ENCODE assay signal across 19 cellular contexts in genomic region chr7:3517344-3517743, GRCh38.
A peak's percentile ranks its signal among the peaks of the same experiment; 100 is the strongest.
DNase-seq lines count a peak whose midpoint lies in the region; FAIRE-seq and TF ChIP-seq lines count a peak whose summit lies in the region.
"Had no signal": no experiment of that assay in that cellular context is flagged by ENCODE, and none has a peak within 500 bp of the region (broad histone marks: within the 10 kb centered on the region; RNA-seq: fewer than 3 reads in every experiment).

No MANE protein-coding gene starts in this region.

- no peak overlapping the region for H3K27ac Mint-ChIP-seq in HFFc6
- H3K27ac Mint-ChIP-seq: CD4-positive, alpha-beta T cell had no signal

- no peak overlapping the region for H3K9ac ChIP-seq in SK-N-MC (ENCODE audit: insufficient read length)
- H3K9ac ChIP-seq: GM23248 had no signal

- no peaks in the 10 kb centered on the region for H3K36me3 Mint-ChIP-seq in HFFc6 (ENCODE audit: low read depth)

- no peak overlapping the region for H3K4me3 ChIP-seq in HEK293 (ENCODE audit: low read depth, low read length)
- peak overlapping the region; percentile 26; the same call in 1 of the 2 replicates for H3K4me3 ChIP-seq in SK-N-MC
- H3K4me3 ChIP-seq: A549, GM12878, GM23248 had no signal

- peak; percentile 91 for FAIRE-seq in urothelium cell line (lab: Jason Lieb, UNC)
- FAIRE-seq: A549, D721Med, GM12878 had no signal

- CTCF ChIA-PET in HEK293 (lab: Yijun Ruan, JAX), result interaction anchor here (0.6 kb wide), 1 partner anchor 595 kb away, joined by 3 read pairs; no protein-coding TSS in a partner anchor

- no peak overlapping the region for H3K27ac ChIP-seq in HEK293 (ENCODE audit: extremely low read depth, low read depth, low read length)
- H3K27ac ChIP-seq in SK-N-MC, result peak overlapping the region; percentile 81
- H3K27ac ChIP-seq: 22Rv1, A549, C4-2B, GM23248 had no signal

- H3K27me3 Mint-ChIP-seq in HFFc6 (ENCODE audit: insufficient read depth), result no peaks in the 10 kb centered on the region
- H3K27me3 Mint-ChIP-seq: CD4-positive, alpha-beta T cell had no signal

- no peaks in the 10 kb centered on the region for H3K9me3 ChIP-seq in HEK293 (ENCODE audit: control insufficient read depth, insufficient read depth, low read depth, low read length)
- H3K9me3 ChIP-seq in SK-N-MC (ENCODE audit: low read depth, low read length), result no peaks in the 10 kb centered on the region
- H3K9me3 ChIP-seq: A549, Caco-2 had no signal

- peaks cover 21% of the 10 kb centered on the region for H3K4me1 ChIP-seq in HEK293 (ENCODE audit: control insufficient read depth, insufficient read depth, low read length)
- H3K4me1 ChIP-seq: A549 had no signal

- TF ChIP-seq CTCF in HEK293 (tag by site-specific recombination; IDR thresholded peaks at IDR 0.05), result no peak
- no peak for TF ChIP-seq CTCF in HFFc6 (IDR thresholded peaks at IDR 0.05)

- POLR2A ChIA-PET in HEK293 (lab: Yijun Ruan, JAX), result interaction anchor here (0.6 kb wide), 1 partner anchor 10 kb away, joined by 3 read pairs; no protein-coding TSS in a partner anchor

- no peak overlapping the region for H3K4me3 Mint-ChIP-seq in HFFc6
- H3K4me3 Mint-ChIP-seq: CD4-positive, alpha-beta T cell had no signal

- H3K36me3 ChIP-seq in HEK293 (ENCODE audit: control insufficient read depth in 2 of 2, insufficient read depth in 1 of 2, low read length in 2 of 2) (no peaks in the 10 kb centered on the region), SK-N-MC (ENCODE audit: insufficient read depth, low read length) (peaks cover under 1% of the 10 kb centered on the region; the same call in 1 of the 2 replicates)

- H3K4me1 Mint-ChIP-seq in HFFc6 (ENCODE audit: low read depth), result no peaks in the 10 kb centered on the region

- H3K9me3 Mint-ChIP-seq in HFFc6, result peaks cover 45% of the 10 kb centered on the region
- H3K9me3 Mint-ChIP-seq: CD4-positive, alpha-beta T cell had no signal

- DNase-seq in DMS153 (lab: John Stamatoyannopoulos, UW) (peak; percentile 65), DMS153 treated with DMSO at 0.1 percent for 48 hours (lab: John Stamatoyannopoulos, UW; ENCODE audit: unreplicated experiment) (no peak), SK-N-MC (ENCODE audit: low read depth, low spot score) (no peak), urothelium cell line (ENCODE audit: low spot score) (no peak), DMS53 treated with DMSO at 0.1 percent for 48 hours (lab: John Stamatoyannopoulos, UW; ENCODE audit: unreplicated experiment) (no peak), HFFc6 (no peak)
- DNase-seq: AML-193; Caco-2; CD4-positive, alpha-beta T cell; DND-41; EL; GM23248; H7 had no signal

TF ChIP-seq in HEK293, 187 proteins besides CTCF, POLR2A, EP300 and RAD21:
- no peak for TF ChIP-seq ZNF596 (tag by site-specific recombination; IDR thresholded peaks at IDR 0.05)
- no peak for TF ChIP-seq ZXDB (tag by site-specific recombination; IDR thresholded peaks at IDR 0.05)
- peak; percentile 90 for TF ChIP-seq SCRT2 (tag by site-specific recombination; IDR thresholded peaks at IDR 0.05)
- peak; percentile 66; the same call in 1 of the 2 replicates for TF ChIP-seq SCRT1 (tag by site-specific recombination; IDR thresholded peaks at IDR 0.05; ENCODE audit: borderline replicate concordance)
TF ChIP-seq in HEK293: peak in this region for 2.
